ENCODE assay signal across 8 cellular contexts in genomic region chr15:81303241-81304225, GRCh38. TPM values are rescaled to one million over a fixed set of nuclear protein-coding genes. Genes with fewer than 3 reads are reported as not detected.
A peak's percentile ranks its signal among the peaks of the same experiment; 100 is the strongest.
DNase-seq lines count a peak whose midpoint lies in the region; ATAC-seq and TF ChIP-seq lines count a peak whose summit lies in the region.
"Had no signal": no experiment of that assay in that cellular context is flagged by ENCODE, and none has a peak within 500 bp of the region (broad histone marks: within the 10 kb centered on the region; RNA-seq: fewer than 3 reads in every experiment).

No MANE protein-coding gene starts in this region.

- H3K79me2 ChIP-seq in hepatocyte: no peaks in the 10 kb centered on the region

- H3K27ac Mint-ChIP-seq in HFFc6: peak overlapping the region; percentile 79; the same call in 1 of the 2 replicates

- H3K4me3 ChIP-seq in RWPE2 (ENCODE audit: severe bottlenecking) (no peak overlapping the region), rectal smooth muscle tissue (ENCODE audit: low read length) (peak overlapping the region; percentile 19), hepatocyte (no peak overlapping the region)

- peaks cover 25% of the 10 kb centered on the region for H3K4me1 Mint-ChIP-seq in HFFc6 (ENCODE audit: low read depth)

- H3K27me3 ChIP-seq in RWPE2 (ENCODE audit: insufficient read depth, poor library complexity, severe bottlenecking) (no peaks in the 10 kb centered on the region), rectal smooth muscle tissue (ENCODE audit: control insufficient read depth, insufficient read depth, low read length) (no peaks in the 10 kb centered on the region), hepatocyte (no peaks in the 10 kb centered on the region)

- peaks cover 10% of the 10 kb centered on the region for H3K4me1 ChIP-seq in RWPE2 (ENCODE audit: insufficient read depth, poor library complexity, severe bottlenecking)
- no peaks in the 10 kb centered on the region for H3K4me1 ChIP-seq in rectal smooth muscle tissue (ENCODE audit: control insufficient read depth, insufficient read depth, low read length)
- no peaks in the 10 kb centered on the region for H3K4me1 ChIP-seq in hepatocyte (ENCODE audit: insufficient read depth)

- H3K9me3 ChIP-seq in RWPE2 (ENCODE audit: severe bottlenecking) (no peaks in the 10 kb centered on the region), hepatocyte (ENCODE audit: low read depth) (no peaks in the 10 kb centered on the region)

- no peak overlapping the region for H3K9ac ChIP-seq in rectal smooth muscle tissue (ENCODE audit: low read length)

- no peaks in the 10 kb centered on the region for H3K9me3 Mint-ChIP-seq in HFFc6

- H3K36me3 Mint-ChIP-seq in HFFc6 (ENCODE audit: low read depth): no peaks in the 10 kb centered on the region

- H3K36me3 ChIP-seq in RWPE2 (ENCODE audit: low read depth) (no peaks in the 10 kb centered on the region), rectal smooth muscle tissue (ENCODE audit: control insufficient read depth, insufficient read depth, low read length) (peaks cover 9% of the 10 kb centered on the region), hepatocyte (replicated peaks; ENCODE audit: insufficient read depth, low read depth) (no peaks in the 10 kb centered on the region)

- H4K20me1 ChIP-seq in hepatocyte (ENCODE audit: insufficient read depth, poor library complexity, severe bottlenecking): no peaks in the 10 kb centered on the region

- H3K4me2 ChIP-seq in hepatocyte: no peak overlapping the region

- no peak overlapping the region for H3K4me3 Mint-ChIP-seq in HFFc6

- no peaks in the 10 kb centered on the region for H3K9me2 ChIP-seq in hepatocyte (replicated peaks; ENCODE audit: insufficient read depth)

- DNase-seq in HFFc6: no peak
- peak; percentile 59 for DNase-seq in RWPE2 (ENCODE audit: low spot score)
- no peak for DNase-seq in epithelial cell of prostate (ENCODE audit: low read depth, low spot score)
- DNase-seq in hepatocyte (ENCODE audit: low spot score): no peak
- DNase-seq: NCI-H1436 had no signal

- H3K27me3 Mint-ChIP-seq in HFFc6 (ENCODE audit: insufficient read depth): peaks cover 6% of the 10 kb centered on the region

- TF ChIP-seq CTCF in HFFc6 (IDR thresholded peaks at IDR 0.05): no peak
- no peak for TF ChIP-seq CTCF in RWPE2 (IDR thresholded peaks at IDR 0.05; ENCODE audit: poor library complexity, severe bottlenecking)
- TF ChIP-seq CTCF in hepatocyte (IDR thresholded peaks at IDR 0.05; ENCODE audit: poor library complexity): no peak

- ATAC-seq in RWPE2 (ENCODE audit: low read depth) (peak; percentile 13; the same call in 1 of the 3 replicates), GM19463 (IDR thresholded peaks at IDR 0.05; ENCODE audit: unreplicated experiment) (no peak), GM21825 (IDR thresholded peaks at IDR 0.05; ENCODE audit: unreplicated experiment) (no peak)

- H2AFZ ChIP-seq in hepatocyte: no peak overlapping the region

- 77% methylated on average over 9 of the region's 9 CpGs for WGBS in hepatocyte (ENCODE audit: low lambda C conversion rate, missing lambda C conversion rate)

- H3K27ac ChIP-seq in RWPE2 (ENCODE audit: poor library complexity, severe bottlenecking): no peak overlapping the region
- peak overlapping the region; percentile 71 for H3K27ac ChIP-seq in epithelial cell of prostate
- no peak overlapping the region for H3K27ac ChIP-seq in rectal smooth muscle tissue (ENCODE audit: low read depth, low read length)
- no peak overlapping the region for H3K27ac ChIP-seq in hepatocyte

RNA-seq across cellular contexts. Expression of gene STARD5, which starts 20.4 kb away (rescaled TPM):
- total RNA-seq in HFFc6 (2021; fragmentation: NEBNext Ultra II Directional; extraction: Animal tissue kit (Norgen Biotek cat#: 25700)): 1 to 10 TPM; 2.7 to 4.0 (median 3.6) TPM
- 7.2 and 8.2 TPM in 2 replicates for total RNA-seq in hepatocyte
- polyA plus RNA-seq in hepatocyte: 10.6 and 13.7 TPM in 2 replicates
